10 cellular contexts compared by ENCODE assay signal in genomic region chr1:184753093-184753492, GRCh38. TPM values are rescaled to one million over a fixed set of nuclear protein-coding genes. Genes with fewer than 3 reads are reported as not detected.
DNase-seq lines count a peak whose midpoint lies in the region; ATAC-seq and TF ChIP-seq lines count a peak whose summit lies in the region.
"Had no signal": no experiment of that assay in that cellular context is flagged by ENCODE, and none has a peak within 500 bp of the region (broad histone marks: within the 10 kb centered on the region; RNA-seq: fewer than 3 reads in every experiment).

No MANE protein-coding gene starts in this region.

- peak overlapping the region; percentile 86 for H3K4me3 Mint-ChIP-seq in activated T-cell treated with anti-CD3 and anti-CD28 coated beads, Interleukin-2, amount 50 U/mL, for 24 hours
- H3K4me3 Mint-ChIP-seq in activated CD8-positive, alpha-beta T cell treated with anti-CD3 and anti-CD28 coated beads for 36 hours: peak overlapping the region; percentile 95
- H3K4me3 Mint-ChIP-seq in immature natural killer cell: peak overlapping the region; percentile 94 to 97 (median 95)

- H3K27ac ChIP-seq in stomach: peak overlapping the region in 4 of 5 donors; percentile 97 to 99 (median 98)

- no peaks in the 10 kb centered on the region for H3K27me3 ChIP-seq in stomach

- no peak for TF ChIP-seq CTCF in activated CD8-positive, alpha-beta T cell treated with anti-CD3 and anti-CD28 coated beads for 36 hours (IDR thresholded peaks at IDR 0.05)
- no peak for TF ChIP-seq CTCF in stomach (IDR thresholded peaks at IDR 0.05)

- no peaks in the 10 kb centered on the region for H3K36me3 ChIP-seq in stomach

- no peaks in the 10 kb centered on the region for H3K9me3 Mint-ChIP-seq in activated T-cell treated with anti-CD3 and anti-CD28 coated beads, Interleukin-2, amount 50 U/mL, for 24 hours
- no peaks in the 10 kb centered on the region for H3K9me3 Mint-ChIP-seq in activated CD8-positive, alpha-beta T cell treated with anti-CD3 and anti-CD28 coated beads for 36 hours
- no peaks in the 10 kb centered on the region for H3K9me3 Mint-ChIP-seq in immature natural killer cell

- CTCF ChIA-PET in activated CD8-positive, alpha-beta T cell treated with anti-CD3 and anti-CD28 coated beads for 36 hours (lab: Charles Lee): interaction anchor here (0.8 to 1.7 kb wide), 2 partner anchors 52 to 140 kb away, joined by 3 read pairs; no protein-coding TSS in a partner anchor

- H3K9me3 ChIP-seq in stomach: no peaks in the 10 kb centered on the region

- ATAC-seq in activated CD8-positive, alpha-beta T cell treated with anti-CD3 and anti-CD28 coated beads for 36 hours: no peak

- intact Hi-C loops in activated CD8-positive, alpha-beta T cell treated with anti-CD3 and anti-CD28 coated beads for 36 hours (cut with micrococcal nuclease): no loop called here
- intact Hi-C loops in stomach (cut with DNase I; ENCODE audit: low total_unique reads): no loop called here

- peaks cover 37% of the 10 kb centered on the region for H3K36me3 Mint-ChIP-seq in activated T-cell treated with anti-CD3 and anti-CD28 coated beads, Interleukin-2, amount 50 U/mL, for 24 hours (ENCODE audit: low read depth)
- peaks cover 11% of the 10 kb centered on the region for H3K36me3 Mint-ChIP-seq in activated CD8-positive, alpha-beta T cell treated with anti-CD3 and anti-CD28 coated beads for 36 hours (ENCODE audit: low read depth)
- no peaks in the 10 kb centered on the region for H3K36me3 Mint-ChIP-seq in immature natural killer cell

- DNase-seq in activated T-cell treated with anti-CD3 and anti-CD28 coated beads, Interleukin-2, amount 50 U/mL, for 24 hours: no peak
- DNase-seq in activated T-cell treated with anti-CD3 and anti-CD28 coated beads, Interleukin-2, amount 50 U/mL, for 1 hour: no peak
- no peak for DNase-seq in activated CD8-positive, alpha-beta T cell treated with anti-CD3 and anti-CD28 coated beads for 36 hours
- DNase-seq in immature natural killer cell (no peak), stomach (no peak), SKM-1 treated with dmso at 0.1 percent for 144 hours (lab: John Stamatoyannopoulos, UW; ENCODE audit: unreplicated experiment) (no peak), SHP77 treated with DMSO at 0.1 percent for 48 hours (lab: John Stamatoyannopoulos, UW) (no peak), inferior parietal cortex (ENCODE audit: extremely low spot score) (no peak)
- DNase-seq: C1 segment of cervical spinal cord, NCI-H1694 treated with DMSO at 0.1 percent for 48 hours had no signal

- peak overlapping the region; percentile 78 to 93 (median 90) for H3K4me3 ChIP-seq in stomach

- POLR2A ChIA-PET in activated CD8-positive, alpha-beta T cell treated with anti-CD3 and anti-CD28 coated beads for 36 hours (lab: Charles Lee): interaction anchor here (1.3 kb wide), 1 partner anchor 30 kb away, joined by 3 read pairs; no protein-coding TSS in a partner anchor

- peaks cover 6 to 69% (median 36%) of the 10 kb centered on the region in 4 donors for H3K4me1 ChIP-seq in stomach

- peaks cover 54% of the 10 kb centered on the region for H3K4me1 Mint-ChIP-seq in activated T-cell treated with anti-CD3 and anti-CD28 coated beads, Interleukin-2, amount 50 U/mL, for 24 hours (ENCODE audit: low read depth)
- H3K4me1 Mint-ChIP-seq in activated CD8-positive, alpha-beta T cell treated with anti-CD3 and anti-CD28 coated beads for 36 hours (ENCODE audit: low read depth): peaks cover 48% of the 10 kb centered on the region
- H3K4me1 Mint-ChIP-seq in immature natural killer cell: peaks cover 29 to 48% of the 10 kb centered on the region in 2 donors

- 18 to 45% (median 26%) methylated on average over 5 of the region's 5 CpGs for WGBS in stomach, 5 donors

- H3K27me3 Mint-ChIP-seq in activated T-cell treated with anti-CD3 and anti-CD28 coated beads, Interleukin-2, amount 50 U/mL, for 24 hours: peaks cover 4% of the 10 kb centered on the region
- H3K27me3 Mint-ChIP-seq in activated CD8-positive, alpha-beta T cell treated with anti-CD3 and anti-CD28 coated beads for 36 hours: peaks cover 3% of the 10 kb centered on the region
- H3K27me3 Mint-ChIP-seq in immature natural killer cell (ENCODE audit: low read depth in 3 of 3): peaks cover 0 to 14% (median 1%) of the 10 kb centered on the region in 3 donors

- no peak for TF ChIP-seq EP300 in stomach (IDR thresholded peaks at IDR 0.05)

- peak overlapping the region; percentile 97 for H3K27ac Mint-ChIP-seq in activated T-cell treated with anti-CD3 and anti-CD28 coated beads, Interleukin-2, amount 50 U/mL, for 24 hours
- H3K27ac Mint-ChIP-seq in activated CD8-positive, alpha-beta T cell treated with anti-CD3 and anti-CD28 coated beads for 36 hours: peak overlapping the region; percentile 97
- peak overlapping the region in 4 of 6 donors; percentile 89 to 95 (median 90) for H3K27ac Mint-ChIP-seq in immature natural killer cell

- no peak for TF ChIP-seq POLR2A in stomach (IDR thresholded peaks at IDR 0.05)

RNA-seq across cellular contexts. Expression of gene EDEM3, which starts 1.6 kb away (rescaled TPM):
- total RNA-seq in activated CD8-positive, alpha-beta T cell treated with anti-CD3 and anti-CD28 coated beads for 36 hours: 10 to 100 TPM; 12.5 to 14.5 TPM
- polyA plus RNA-seq in immature natural killer cell (1 to 10 TPM; 4.8 to 8.0 (median 6.1) TPM), stomach (10 to 100 TPM in 2 of 3 donors, 1 to 10 TPM in 1; 8.1 to 11.9 (median 10.6) TPM)
- 100 to 1,000 TPM in 1 of 5 donors, 10 to 100 TPM in 4; 21.4 to 144 (median 51.9) TPM for total RNA-seq in stomach
